In the genomic region with DNA sequence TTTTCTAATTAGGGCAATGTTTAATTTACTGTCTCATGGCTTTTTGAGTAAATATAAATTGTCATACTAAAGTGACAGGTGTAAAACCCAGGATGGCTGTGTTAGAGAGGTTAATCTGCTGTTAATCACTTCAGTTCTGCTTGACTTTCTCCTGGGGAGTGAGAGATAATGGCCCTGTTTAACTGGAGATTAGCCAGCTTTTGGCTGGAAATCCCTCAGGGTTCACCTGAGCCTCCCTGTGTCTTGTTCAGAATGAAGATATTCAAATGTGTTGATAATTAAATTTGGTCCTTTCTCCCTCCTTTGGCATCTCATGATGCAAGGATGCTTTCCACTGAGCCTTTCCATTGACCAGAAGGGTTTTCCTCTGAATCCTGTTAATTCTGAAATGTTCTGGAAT, we compare ENCODE assay signal across 1 cellular context.
TF ChIP-seq lines count a peak whose summit lies in the region.

No MANE protein-coding gene starts in this region.

TF ChIP-seq in SK-N-SH, 30 proteins besides CTCF, POLR2A, EP300 and RAD21 (continued from another document):
- TF ChIP-seq, protein P1, sequence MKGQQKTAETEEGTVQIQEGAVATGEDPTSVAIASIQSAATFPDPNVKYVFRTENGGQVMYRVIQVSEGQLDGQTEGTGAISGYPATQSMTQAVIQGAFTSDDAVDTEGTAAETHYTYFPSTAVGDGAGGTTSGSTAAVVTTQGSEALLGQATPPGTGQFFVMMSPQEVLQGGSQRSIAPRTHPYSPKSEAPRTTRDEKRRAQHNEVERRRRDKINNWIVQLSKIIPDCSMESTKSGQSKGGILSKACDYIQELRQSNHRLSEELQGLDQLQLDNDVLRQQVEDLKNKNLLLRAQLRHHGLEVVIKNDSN (IDR thresholded peaks at IDR 0.05; ENCODE audit: borderline replicate concordance, low read depth): no peak
- TF ChIP-seq MAX (IDR thresholded peaks at IDR 0.05; ENCODE audit: low read depth): no peak
- no peak for TF ChIP-seq GATA2 (CRISPR knock-in tag; IDR thresholded peaks at IDR 0.05)
